Comparison of ENCODE assay signal across 8 cellular contexts in the genomic region with DNA sequence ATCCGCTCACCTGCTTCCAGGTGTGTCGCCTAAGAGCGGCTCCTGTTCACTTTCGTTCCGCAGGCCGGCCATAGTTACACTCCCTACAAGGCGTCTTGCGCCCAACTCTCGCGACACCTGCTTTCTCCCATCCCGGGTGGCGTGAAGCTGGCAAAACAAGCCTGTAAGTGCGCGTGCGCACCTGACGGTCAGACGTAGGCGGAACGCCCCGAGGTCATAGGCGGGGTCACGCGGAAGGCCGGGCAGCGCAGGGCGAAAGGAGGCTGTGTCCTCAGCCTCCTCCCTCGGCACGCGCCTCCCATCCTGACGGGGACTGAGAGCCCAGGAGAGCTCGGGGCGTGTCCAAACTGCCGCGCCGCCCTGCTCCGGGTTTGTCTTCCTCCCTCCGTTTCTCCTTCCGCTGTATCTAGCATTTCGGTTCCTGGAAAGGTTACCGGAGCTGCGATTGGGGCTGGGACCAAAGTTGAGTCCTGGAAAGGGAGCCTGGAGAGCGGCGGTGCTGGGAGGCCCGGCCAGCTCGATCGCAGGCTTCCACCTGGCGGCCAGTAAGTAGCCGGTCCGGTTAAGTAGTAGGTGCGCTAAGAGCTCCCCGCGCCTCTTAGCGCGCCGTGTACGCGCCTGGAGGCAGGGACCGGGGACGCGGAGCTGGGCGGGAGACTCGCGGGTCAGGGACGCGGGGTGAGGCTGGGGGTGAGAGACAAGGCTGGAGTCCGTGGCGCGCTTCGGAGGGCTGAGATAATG. TPM values are rescaled to one million over a fixed set of nuclear protein-coding genes. Genes with fewer than 3 reads are reported as not detected.
DNase-seq lines count a peak whose midpoint lies in the region; ATAC-seq and TF ChIP-seq lines count a peak whose summit lies in the region.

A gene (plus strand): TSS at position 345 of the 741 bp plus-strand sequence. CDS start 17,550 bp downstream, outside the sequence.
A gene with protein sequence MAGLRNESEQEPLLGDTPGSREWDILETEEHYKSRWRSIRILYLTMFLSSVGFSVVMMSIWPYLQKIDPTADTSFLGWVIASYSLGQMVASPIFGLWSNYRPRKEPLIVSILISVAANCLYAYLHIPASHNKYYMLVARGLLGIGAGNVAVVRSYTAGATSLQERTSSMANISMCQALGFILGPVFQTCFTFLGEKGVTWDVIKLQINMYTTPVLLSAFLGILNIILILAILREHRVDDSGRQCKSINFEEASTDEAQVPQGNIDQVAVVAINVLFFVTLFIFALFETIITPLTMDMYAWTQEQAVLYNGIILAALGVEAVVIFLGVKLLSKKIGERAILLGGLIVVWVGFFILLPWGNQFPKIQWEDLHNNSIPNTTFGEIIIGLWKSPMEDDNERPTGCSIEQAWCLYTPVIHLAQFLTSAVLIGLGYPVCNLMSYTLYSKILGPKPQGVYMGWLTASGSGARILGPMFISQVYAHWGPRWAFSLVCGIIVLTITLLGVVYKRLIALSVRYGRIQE (minus strand): TSS at position 112 of the 741 bp plus-strand sequence. CDS start 40 bp downstream, at position 72.

- no peaks in the 10 kb centered on the region for H3K9me3 Mint-ChIP-seq in progenitor cell of endocrine pancreas (ENCODE audit: low read depth)

- H3K27me3 Mint-ChIP-seq in T-helper 17 cell (no peaks in the 10 kb centered on the region), progenitor cell of endocrine pancreas (no peaks in the 10 kb centered on the region)

- H3K36me3 Mint-ChIP-seq in T-helper 17 cell (ENCODE audit: low read depth) (peaks cover 2% of the 10 kb centered on the region), progenitor cell of endocrine pancreas (ENCODE audit: insufficient read depth) (peaks cover 11% of the 10 kb centered on the region)

- H3K9me3 ChIP-seq in T-helper 17 cell (ENCODE audit: control insufficient read depth, low read length, poor library complexity, severe bottlenecking): no peaks in the 10 kb centered on the region

- ATAC-seq in GM18498 (IDR thresholded peaks at IDR 0.05; ENCODE audit: unreplicated experiment) (peak; percentile 96), HG02938 (IDR thresholded peaks at IDR 0.05; ENCODE audit: unreplicated experiment) (peak; percentile 94), T-helper 17 cell (peak; percentile 95), left cardiac atrium (peak; percentile 96 to 99)

- H3K4me3 Mint-ChIP-seq in T-helper 17 cell (peak within 1 kb of the TSS; percentile 97), progenitor cell of endocrine pancreas (ENCODE audit: low read depth) (peak within 1 kb of the TSS; percentile 97)

- DNase-seq in NCI-H1694 treated with DMSO at 0.1 percent for 48 hours (lab: John Stamatoyannopoulos, UW): peak; percentile 93
- peak; percentile 98 to 99 (median 99) for DNase-seq in T-helper 17 cell
- DNase-seq in amygdala (lab: John Stamatoyannopoulos, UW): peak; percentile 61 to 96 (median 88)
- DNase-seq in left cardiac atrium: peak; percentile 100
- DNase-seq in progenitor cell of endocrine pancreas (ENCODE audit: low spot score, unreplicated experiment): peak; percentile 98
- DNase-seq in ureter (ENCODE audit: low spot score): peak; percentile 99

- intact Hi-C loops in left cardiac atrium (cut with DNase I): loop anchor here in 1 of 2 donors (10.0 kb wide), 1 partner anchor 100 kb away; a partner anchor contains a TSS

- TF ChIP-seq CTCF in progenitor cell of endocrine pancreas (IDR thresholded peaks at IDR 0.05; ENCODE audit: unreplicated experiment): peak; percentile 62

- H3K27ac Mint-ChIP-seq in T-helper 17 cell: peak within 1 kb of the TSS; percentile 96
- peak within 1 kb of the TSS; percentile 99 for H3K27ac Mint-ChIP-seq in progenitor cell of endocrine pancreas

- H3K4me1 Mint-ChIP-seq in T-helper 17 cell (peaks cover 28% of the 10 kb centered on the region), progenitor cell of endocrine pancreas (ENCODE audit: low read depth) (peaks cover 7% of the 10 kb centered on the region)

RNA-seq across cellular contexts. Expression of the first gene that starts in this region (rescaled TPM):
- total RNA-seq in T-helper 17 cell (10 to 100 TPM; 20.3 to 22.5 TPM), left cardiac atrium (10 to 100 TPM in 1 of 2 donors, 1 to 10 TPM in 1; 8.2 to 10.5 TPM), progenitor cell of endocrine pancreas (19.4 and 19.9 TPM in 2 replicates), ureter (15.3 TPM)

RNA-seq across cellular contexts. Expression of the second gene that starts in this region (rescaled TPM):
- 10 to 100 TPM; 22.5 to 27.8 TPM for total RNA-seq in T-helper 17 cell
- total RNA-seq in left cardiac atrium: 10 to 100 TPM in 1 of 2 donors, 1 to 10 TPM in 1; 9.8 to 10.5 TPM
- 28.7 and 32.6 TPM in 2 replicates for total RNA-seq in progenitor cell of endocrine pancreas
- total RNA-seq in ureter: 27.6 TPM

Comparison
In these comparisons a context has a peak if more than half of its experiments do, and no peak if none do; other contexts are left out.
1. Peak in every context shown above with its lines: DNase-seq and ATAC-seq.